7 cellular contexts compared by ENCODE assay signal in genomic region chr15:68650901-68651709, GRCh38.
DNase-seq lines count a peak whose midpoint lies in the region; ATAC-seq and TF ChIP-seq lines count a peak whose summit lies in the region.

No MANE protein-coding gene starts in this region.

- TF ChIP-seq CTCF in HCT116 (IDR thresholded peaks at IDR 0.05 in 2 of 3, conservative IDR thresholded peaks at IDR 0.05 in 1 of 3; ENCODE audit: borderline replicate concordance in 1 of 3, insufficient read depth in 1 of 3, low read depth in 2 of 3, low read length in 2 of 3) (peak; percentile 74 to 99 (median 93)), coronary artery (IDR thresholded peaks at IDR 0.05) (no peak), tibial nerve (IDR thresholded peaks at IDR 0.05) (peak; percentile 60 to 78 (median 70))

- H3K56ac ChIP-seq in mesendoderm (ENCODE audit: low read length) = peak overlapping the region; percentile 89

- H4K20me1 ChIP-seq in HCT116 (ENCODE audit: insufficient read depth) = no peaks in the 10 kb centered on the region

- DNase-seq in HCT116 (ENCODE audit: low read depth, low spot score) = peak; percentile 51
- peak in 4 of 5 experiments; percentile 7 to 26 (median 18) for DNase-seq in T-helper 2 cell
- DNase-seq in coronary artery (ENCODE audit: low spot score) = peak; percentile 67
- peak; percentile 92 for DNase-seq in mesendoderm
- DNase-seq in tibial nerve (ENCODE audit: low spot score in 2 of 2) = peak; percentile 22 to 31

- no peak overlapping the region for H3K4ac ChIP-seq in mesendoderm (ENCODE audit: low read depth, low read length)

- no peak overlapping the region for H3K23ac ChIP-seq in mesendoderm (ENCODE audit: low read length)

- H3K79me1 ChIP-seq in mesendoderm (ENCODE audit: low read length) = no peaks in the 10 kb centered on the region

- H2BK5ac ChIP-seq in mesendoderm (ENCODE audit: low read length) = no peak overlapping the region

- no peak overlapping the region for H2BK120ac ChIP-seq in mesendoderm (ENCODE audit: low read depth, low read length)

- H3K9me2 ChIP-seq in HCT116 (ENCODE audit: insufficient read depth) = no peaks in the 10 kb centered on the region

- H3K9me3 ChIP-seq in HCT116 (ENCODE audit: control insufficient read depth in 1 of 2, insufficient read depth in 1 of 2, low read depth in 1 of 2, low read length in 2 of 2) (no peaks in the 10 kb centered on the region), tibial nerve (no peaks in the 10 kb centered on the region)

- H3K79me2 ChIP-seq in HCT116 (ENCODE audit: insufficient read depth, low read length) (no peaks in the 10 kb centered on the region), mesendoderm (ENCODE audit: control insufficient read depth, insufficient read depth, low read length) (no peaks in the 10 kb centered on the region)

- intact Hi-C loops in HCT116 (cut with micrococcal nuclease) = loop anchor here (1.0 kb wide), 1 partner anchor 92 kb away; no protein-coding TSS in a partner anchor

- POLR2A ChIA-PET in HCT116 (lab: Charles Lee) = no interaction called here

- CTCF ChIA-PET in HCT116 (lab: Charles Lee) = interaction anchor here (0.6 to 1.4 kb wide), 6 partner anchors 12 to 274 kb away, joined by 3 to 4 read pairs (median 4); no protein-coding TSS in a partner anchor

- H3K4me2 ChIP-seq in HCT116 (ENCODE audit: low read length) (peak overlapping the region; percentile 41), mesendoderm (ENCODE audit: low read length) (peak overlapping the region; percentile 88)

- H2AK5ac ChIP-seq in mesendoderm (ENCODE audit: low read length) = no peak overlapping the region

- H3K4me3 ChIP-seq in HCT116 (replicated peaks in 1 of 2; ENCODE audit: low read depth in 1 of 2, low read length in 2 of 2) (0 out of 4 replicates have a peak overlapping the region, but pooled peaks of 1 of the 2 experiments have one; percentile 4), coronary artery (no peak overlapping the region), mesendoderm (ENCODE audit: low read length) (no peak overlapping the region), tibial nerve (no peak overlapping the region)

- H3K36me3 ChIP-seq in HCT116 (ENCODE audit: control insufficient read depth in 1 of 2, insufficient read depth in 2 of 2, low read length in 2 of 2) = no peaks in the 10 kb centered on the region
- H3K36me3 ChIP-seq in mesendoderm (ENCODE audit: control insufficient read depth, insufficient read depth, low read length) = no peaks in the 10 kb centered on the region
- peaks cover 0 to 8% (median 0%) of the 10 kb centered on the region in 3 donors for H3K36me3 ChIP-seq in tibial nerve

- H3K27ac ChIP-seq in HCT116 (ENCODE audit: low read depth, low read length) (no peak overlapping the region), coronary artery (no peak overlapping the region), mesendoderm (ENCODE audit: low read depth, low read length) (no peak overlapping the region), tibial nerve (peak overlapping the region in 3 of 4 donors; percentile 56 to 76 (median 72))

- H3K4me1 ChIP-seq in HCT116 (ENCODE audit: control insufficient read depth in 1 of 2, insufficient read depth in 2 of 2, low read length in 2 of 2) (peaks cover 2 to 10% of the 10 kb centered on the region in 2 experiments; a peak in 2 of 4 replicates), mesendoderm (ENCODE audit: control insufficient read depth, low read depth, low read length) (no peaks in the 10 kb centered on the region), tibial nerve (peaks cover 0 to 46% (median 17%) of the 10 kb centered on the region in 4 donors)

- no peak for TF ChIP-seq POLR2A in HCT116 (IDR thresholded peaks at IDR 0.05; ENCODE audit: borderline replicate concordance, extremely low read depth, insufficient read depth, insufficient read length)
- TF ChIP-seq POLR2A in tibial nerve (IDR thresholded peaks at IDR 0.05) = no peak

- RAD21 ChIA-PET in HCT116 (lab: Charles Lee; ENCODE audit: low non-redundant PET in 1 of 2, low total read pairs in 2 of 2, uncharacterized antibody in 2 of 2, unreplicated experiment in 2 of 2) = no interaction called here

- H3K9ac ChIP-seq in HCT116 (ENCODE audit: low read length) (no peak overlapping the region), mesendoderm (ENCODE audit: low read length) (peak overlapping the region; percentile 62)

- H3K27me3 ChIP-seq in HCT116 (ENCODE audit: insufficient read depth, low read length) = no peaks in the 10 kb centered on the region
- no peaks in the 10 kb centered on the region for H3K27me3 ChIP-seq in mesendoderm (ENCODE audit: insufficient read depth, low read length, poor library complexity)
- no peaks in the 10 kb centered on the region for H3K27me3 ChIP-seq in tibial nerve

- peak; percentile 77 for TF ChIP-seq RAD21 in HCT116 (IDR thresholded peaks at IDR 0.05; ENCODE audit: low read depth)

- H4K8ac ChIP-seq in mesendoderm (ENCODE audit: low read depth, low read length) = no peak overlapping the region

- TF ChIP-seq EP300 in tibial nerve (IDR thresholded peaks at IDR 0.05) = no peak

- H2AFZ ChIP-seq in HCT116 (ENCODE audit: low read depth, low read length, poor library complexity, severe bottlenecking) = peak overlapping the region; percentile 76

- H4K5ac ChIP-seq in mesendoderm (ENCODE audit: low read length) = no peak overlapping the region

- no peak overlapping the region for H3K18ac ChIP-seq in mesendoderm (ENCODE audit: low read length)

- ATAC-seq in HCT116 (peak; percentile 100), HG02759 (IDR thresholded peaks at IDR 0.05; ENCODE audit: unreplicated experiment) (no peak), GM18867 (IDR thresholded peaks at IDR 0.05; ENCODE audit: unreplicated experiment) (no peak)

- no peak overlapping the region for H2BK15ac ChIP-seq in mesendoderm (replicated peaks; ENCODE audit: low read depth)

- no CpG with 5 or more reads among the region's 23 CpGs for WGBS in mesendoderm (ENCODE audit: extremely low coverage, insufficient coverage, low lambda C conversion rate)
- WGBS in tibial nerve, 2 donors = 47 to 53% methylated on average over 23 of the region's 23 CpGs

- no TSS peak for BruUV-seq in HCT116 (replicated peaks; lab: Mats Ljungman, UMichigan)

TF ChIP-seq in HCT116, 20 proteins besides CTCF, POLR2A, EP300 and RAD21:
- no peak for TF ChIP-seq ATF3 (IDR thresholded peaks at IDR 0.05)
- TF ChIP-seq FOSL1 (IDR thresholded peaks at IDR 0.05; ENCODE audit: low read depth) = no peak
- TF ChIP-seq CBX3 (IDR thresholded peaks at IDR 0.05; ENCODE audit: low read depth) = 0 out of 2 replicates have a peak, but pooled peaks have one; percentile 48
- no peak for TF ChIP-seq EZH2 (IDR thresholded peaks at IDR 0.05)
- TF ChIP-seq ZBTB33 (IDR thresholded peaks at IDR 0.05; ENCODE audit: extremely low read depth, insufficient replicate concordance, low read length) = no peak

Comparison
In these comparisons a context has a peak if more than half of its experiments do, and no peak if none do; other contexts are left out.
1. DNase-seq: peak in every context shown above with its lines; median percentile 92 in mesendoderm; 67 in coronary artery; 51 in HCT116; 26 in tibial nerve; 18 in T-helper 2 cell.
2. H3K27ac ChIP-seq: peak in tibial nerve (3 of 4); none in HCT116 (single experiment), coronary artery (0 of 2) and mesendoderm (single experiment).